ENCODE assay signal across 10 cellular contexts in the genomic region with DNA sequence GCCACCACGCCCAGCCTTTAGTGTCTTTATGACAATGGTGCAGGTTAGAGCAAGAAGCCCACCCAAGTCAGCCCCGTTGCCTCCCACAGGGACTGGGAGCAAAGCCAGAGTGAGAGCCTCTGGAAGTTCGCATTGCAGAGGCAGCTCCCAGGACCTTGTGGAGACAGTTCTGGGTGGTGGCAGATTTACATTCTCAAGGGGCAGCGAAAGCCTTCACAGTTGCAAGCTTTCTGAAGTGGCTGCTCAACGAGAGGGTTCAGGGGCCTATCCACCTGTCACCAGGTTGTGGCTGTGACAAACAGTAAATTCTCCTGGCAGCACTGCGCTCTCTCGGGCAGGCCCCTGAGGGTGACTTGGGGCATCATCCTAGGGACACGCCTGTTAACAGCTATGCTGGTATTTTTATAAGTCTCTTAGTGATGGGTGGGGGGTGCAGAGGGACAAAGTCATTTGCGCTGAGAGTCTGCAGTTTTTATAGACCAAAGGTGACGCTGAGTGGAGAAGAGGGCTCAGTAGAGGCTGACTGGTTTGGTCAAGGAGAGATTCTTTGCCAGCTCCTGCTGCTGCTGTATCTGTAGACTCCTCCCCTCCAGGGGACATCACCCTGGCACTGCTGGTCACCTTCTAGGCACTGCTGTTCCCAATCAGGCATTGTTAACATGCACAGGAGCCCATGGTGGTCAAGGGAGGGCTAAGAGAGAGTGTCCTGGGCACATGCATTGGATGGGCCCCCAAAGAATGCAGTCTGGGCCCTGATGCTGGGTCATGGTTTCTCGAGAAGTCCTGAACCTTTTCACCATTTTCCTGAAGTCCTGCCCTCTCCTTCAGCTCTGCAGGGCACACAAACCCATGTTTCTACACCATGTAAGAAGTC. TPM values are rescaled to one million over a fixed set of nuclear protein-coding genes. Genes with fewer than 3 reads are reported as not detected.
DNase-seq lines count a peak whose midpoint lies in the region; TF ChIP-seq lines count a peak whose summit lies in the region.
"Had no signal": no experiment of that assay in that cellular context is flagged by ENCODE, and none has a peak within 500 bp of the region (broad histone marks: within the 10 kb centered on the region; RNA-seq: fewer than 3 reads in every experiment).

No MANE protein-coding gene starts in this region.

- H3K27me3 ChIP-seq in endodermal cell (ENCODE audit: control insufficient read depth, insufficient read depth, low read length, poor library complexity, severe bottlenecking): no peaks in the 10 kb centered on the region

- no peaks in the 10 kb centered on the region for H3K9me3 Mint-ChIP-seq in endodermal cell

- peaks cover 7% of the 10 kb centered on the region for H3K4me1 Mint-ChIP-seq in endodermal cell

- H3K36me3 ChIP-seq in endodermal cell (ENCODE audit: control insufficient read depth, insufficient read depth, low read length): no peaks in the 10 kb centered on the region

- H3K27ac ChIP-seq in endodermal cell (ENCODE audit: low read depth, low read length): no peak overlapping the region

- DNase-seq in activated CD8-positive, alpha-beta memory T cell treated with anti-CD3 and anti-CD28 coated beads for 24 hours: peak; percentile 54
- DNase-seq in activated CD8-positive, alpha-beta memory T cell treated with anti-CD3 and anti-CD28 coated beads, Interleukin-2, amount 50 U/mL, for 4 hours: no peak
- DNase-seq in NCI-H2107 (lab: John Stamatoyannopoulos, UW): peak; percentile 8
- DNase-seq in endodermal cell: peak; percentile 31
- peak; percentile 19 for DNase-seq in stimulated activated CD8-positive, alpha-beta memory T cell treated with anti-CD3 and anti-CD28 coated beads, Interleukin-4, amount 100 ng/mL, for 48 hours
- no peak for DNase-seq in NCI-H748 (lab: John Stamatoyannopoulos, UW; ENCODE audit: unreplicated experiment)
- DNase-seq in stimulated activated CD4-positive, alpha-beta T cell treated with anti-CD3 and anti-CD28 coated beads, Interleukin-4, amount 100 ng/mL, for 1 hour: no peak
- DNase-seq in A172 (ENCODE audit: low spot score): no peak
- DNase-seq: effector CD8-positive, alpha-beta T cell; NCI-H1417 treated with DMSO at 0.1 percent for 48 hours had no signal

- H3K36me3 Mint-ChIP-seq in endodermal cell (ENCODE audit: low read depth): no peaks in the 10 kb centered on the region

- H3K4me3 ChIP-seq in endodermal cell (ENCODE audit: low read length): no peak overlapping the region

- H3K9ac ChIP-seq in endodermal cell (ENCODE audit: extremely low read depth, low read length, poor library complexity, severe bottlenecking): no peak overlapping the region

- TF ChIP-seq CTCF in endodermal cell (conservative IDR thresholded peaks at IDR 0.05): no peak

- H3K4me3 Mint-ChIP-seq in endodermal cell: no peak overlapping the region

- H3K27ac Mint-ChIP-seq in endodermal cell: no peak overlapping the region

- peaks cover 3% of the 10 kb centered on the region for H3K4me1 ChIP-seq in endodermal cell (ENCODE audit: control insufficient read depth, insufficient read depth, low read length)

- no peaks in the 10 kb centered on the region for H3K27me3 Mint-ChIP-seq in endodermal cell (ENCODE audit: insufficient read depth)

- WGBS in endodermal cell (ENCODE audit: insufficient coverage in 1 of 2, insufficient read length in 1 of 2), 2 experiments: 91 to 92% methylated on average over 10 to 11 of the region's 11 CpGs

- no peaks in the 10 kb centered on the region for H3K9me3 ChIP-seq in endodermal cell (ENCODE audit: control insufficient read depth, low read length)

RNA-seq across cellular contexts. Expression of gene KLF13, which starts 57.5 kb away (rescaled TPM):
- 10 to 100 TPM; 18.7 to 18.9 TPM for total RNA-seq in endodermal cell
- 58.0 TPM for polyA plus RNA-seq in endodermal cell (2013, experiment 1 of 2)
- polyA plus RNA-seq in endodermal cell (2013, experiment 2 of 2): 51.5 TPM
- total RNA-seq in A172 (2014; rRNA removed; shearing (Covaris generic)): 19.6 and 27.9 TPM in 2 replicates

Comparison
In these comparisons a context has a peak if more than half of its experiments do, and no peak if none do; other contexts are left out.
1. DNase-seq: peak in activated CD8-positive, alpha-beta memory T cell treated with anti-CD3 and anti-CD28 coated beads for 24 hours (single experiment), NCI-H2107 (single experiment), endodermal cell (single experiment) and stimulated activated CD8-positive, alpha-beta memory T cell treated with anti-CD3 and anti-CD28 coated beads, Interleukin-4, amount 100 ng/mL, for 48 hours (single experiment); none in activated CD8-positive, alpha-beta memory T cell treated with anti-CD3 and anti-CD28 coated beads, Interleukin-2, amount 50 U/mL, for 4 hours (single experiment), NCI-H748 (single experiment), stimulated activated CD4-positive, alpha-beta T cell treated with anti-CD3 and anti-CD28 coated beads, Interleukin-4, amount 100 ng/mL, for 1 hour (single experiment) and A172 (single experiment).